8 cellular contexts compared by ENCODE assay signal in genomic region chr9:120714846-120715231, GRCh38. TPM values are rescaled to one million over a fixed set of nuclear protein-coding genes. Genes with fewer than 3 reads are reported as not detected.
DNase-seq lines count a peak whose midpoint lies in the region; ATAC-seq and TF ChIP-seq lines count a peak whose summit lies in the region.

No MANE protein-coding gene starts in this region.

- H4K91ac ChIP-seq in H9 (ENCODE audit: insufficient read length, low read depth, low read length), result no peak overlapping the region

- no peak for ATAC-seq in CD4-positive, alpha-beta T cell (ENCODE audit: poor library complexity)
- ATAC-seq in HG02623 (IDR thresholded peaks at IDR 0.05; ENCODE audit: unreplicated experiment), result no peak

- no peak overlapping the region for H2BK5ac ChIP-seq in H9 (ENCODE audit: insufficient read length, low read length)

- H3K9ac ChIP-seq in H9 (ENCODE audit: extremely low read depth, insufficient read length, low read length), result peak overlapping the region; percentile 36
- peak overlapping the region; percentile 10 for H3K9ac ChIP-seq in iPS-15b (ENCODE audit: low read depth, low read length)

- no peak overlapping the region for H2AFZ ChIP-seq in H9 (ENCODE audit: low read length)

- TF ChIP-seq EP300 in stomach (IDR thresholded peaks at IDR 0.05), result no peak

- peak overlapping the region; percentile 56 for H3K27ac ChIP-seq in CD4-positive, alpha-beta T cell (ENCODE audit: low read depth, low read length)
- H3K27ac ChIP-seq in H9 (ENCODE audit: insufficient read length, low read depth, low read length), result no peak overlapping the region
- H3K27ac ChIP-seq in stomach, result peak overlapping the region; percentile 81 to 95 (median 91)

- H3K27me3 Mint-ChIP-seq in CD4-positive, alpha-beta T cell, result no peaks in the 10 kb centered on the region
- H3K27me3 Mint-ChIP-seq in H9 (ENCODE audit: low read depth), result peaks cover 34% of the 10 kb centered on the region
- H3K27me3 Mint-ChIP-seq in activated CD4-positive, alpha-beta memory T cell treated with anti-CD3 and anti-CD28 coated beads, Interleukin-2, amount 10 ng/mL, durations not matched to agents 7 days and 5 days, result no peaks in the 10 kb centered on the region

- no peak overlapping the region for H2AK5ac ChIP-seq in H9 (ENCODE audit: insufficient read length, low read length)

- no peak overlapping the region for H3K4ac ChIP-seq in H9 (ENCODE audit: low read depth, low read length)

- intact Hi-C loops in CD4-positive, alpha-beta T cell (cut with DNase I, micrococcal nuclease), result loop anchor here (1.0 to 10.0 kb wide), 6 partner anchors 77 to 487 kb away; partner anchors contain the start of genes FBXW2 (in 1 of the 2), PSMD5 (in 1 of the 2) and RAB14 (in 1 of the 2)
- intact Hi-C loops in stomach (cut with DNase I; ENCODE audit: low total_unique reads), result no loop called here

- H3K36me3 ChIP-seq in iPS-15b (ENCODE audit: control insufficient read depth, insufficient read depth, low read length) (no peaks in the 10 kb centered on the region), stomach (no peaks in the 10 kb centered on the region)

- peak overlapping the region; percentile 86 for H3K4me3 Mint-ChIP-seq in CD4-positive, alpha-beta T cell
- peak overlapping the region; percentile 80 to 88 for H3K4me3 Mint-ChIP-seq in H9
- H3K4me3 Mint-ChIP-seq in activated CD4-positive, alpha-beta memory T cell treated with anti-CD3 and anti-CD28 coated beads, Interleukin-2, amount 10 ng/mL, durations not matched to agents 7 days and 5 days, result peak overlapping the region; percentile 80

- H3K4me1 ChIP-seq in H9 (ENCODE audit: insufficient read depth, low read length), result no peaks in the 10 kb centered on the region
- H3K4me1 ChIP-seq in iPS-15b (ENCODE audit: control insufficient read depth, insufficient read depth, low read length), result peaks cover 3% of the 10 kb centered on the region
- peaks cover 31 to 52% (median 41%) of the 10 kb centered on the region in 4 donors for H3K4me1 ChIP-seq in stomach

- H3K23ac ChIP-seq in H9 (ENCODE audit: insufficient read length, low read depth, low read length), result no peak overlapping the region

- H2BK20ac ChIP-seq in H9 (ENCODE audit: low read depth, low read length, poor library complexity, severe bottlenecking), result no peak overlapping the region

- H3K36me3 Mint-ChIP-seq in CD4-positive, alpha-beta T cell (ENCODE audit: low read depth), result no peaks in the 10 kb centered on the region
- H3K36me3 Mint-ChIP-seq in H9 (ENCODE audit: insufficient read depth in 1 of 3, low read depth in 3 of 3), result no peaks in the 10 kb centered on the region
- no peaks in the 10 kb centered on the region for H3K36me3 Mint-ChIP-seq in activated CD4-positive, alpha-beta memory T cell treated with anti-CD3 and anti-CD28 coated beads, Interleukin-2, amount 10 ng/mL, durations not matched to agents 7 days and 5 days (ENCODE audit: low read depth)

- no peak overlapping the region for H4K5ac ChIP-seq in H9 (ENCODE audit: insufficient read length, low read depth, low read length)

- H4K20me1 ChIP-seq in H9 (ENCODE audit: control insufficient read depth, insufficient read depth, insufficient read length), result no peaks in the 10 kb centered on the region

- no peak overlapping the region for H2BK120ac ChIP-seq in H9 (ENCODE audit: low read depth, low read length, poor library complexity, severe bottlenecking)

- no peaks in the 10 kb centered on the region for H3K27me3 ChIP-seq in CD4-positive, alpha-beta T cell (ENCODE audit: control insufficient read depth, insufficient read depth, low read length)
- H3K27me3 ChIP-seq in H9 (ENCODE audit: insufficient read depth, low read length) (peaks cover 13% of the 10 kb centered on the region; the same call in 1 of the 2 replicates), iPS-15b (ENCODE audit: control insufficient read depth, insufficient read depth, low read length) (peaks cover 26% of the 10 kb centered on the region), stomach (no peaks in the 10 kb centered on the region)

- H3T11ph ChIP-seq in H9 (ENCODE audit: low read length), result no peak overlapping the region

- peaks cover 39% of the 10 kb centered on the region for H3K4me1 Mint-ChIP-seq in CD4-positive, alpha-beta T cell (ENCODE audit: low read depth)
- H3K4me1 Mint-ChIP-seq in H9, result peaks cover 14 to 28% of the 10 kb centered on the region in 2 experiments
- H3K4me1 Mint-ChIP-seq in activated CD4-positive, alpha-beta memory T cell treated with anti-CD3 and anti-CD28 coated beads, Interleukin-2, amount 10 ng/mL, durations not matched to agents 7 days and 5 days, result peaks cover 41% of the 10 kb centered on the region

- CTCF ChIA-PET in CD4-positive, alpha-beta T cell (lab: Charles Lee), result interaction anchor here (1.0 to 1.2 kb wide), 2 partner anchors 9 to 95 kb away, joined by 3 to 4 read pairs; no protein-coding TSS in a partner anchor
- CTCF ChIA-PET in activated CD4-positive, alpha-beta memory T cell treated with anti-CD3 and anti-CD28 coated beads, Interleukin-2, amount 10 ng/mL, durations not matched to agents 7 days and 5 days (lab: Charles Lee), result interaction anchor here (1.2 to 1.5 kb wide), 2 partner anchors 14 to 15 kb away, joined by 3 to 4 read pairs; no protein-coding TSS in a partner anchor

- no peak overlapping the region for H4K8ac ChIP-seq in H9 (replicated peaks; ENCODE audit: insufficient read length, low read depth, low read length)

- peaks cover 10% of the 10 kb centered on the region for H3K23me2 ChIP-seq in H9 (ENCODE audit: insufficient read length, low read depth, low read length, poor library complexity, severe bottlenecking)

- H2BK12ac ChIP-seq in H9 (ENCODE audit: insufficient read length, low read depth, low read length), result no peak overlapping the region

- H3K14ac ChIP-seq in H9 (ENCODE audit: insufficient read depth, low read length), result peak overlapping the region; percentile 72

- no peaks in the 10 kb centered on the region for H3K79me2 ChIP-seq in H9 (ENCODE audit: insufficient read depth, low read length)

- TF ChIP-seq POLR2A in stomach (IDR thresholded peaks at IDR 0.05), result no peak

- DNase-seq in CD4-positive, alpha-beta T cell, result no peak
- no peak for DNase-seq in H9
- no peak for DNase-seq in activated CD4-positive, alpha-beta memory T cell treated with anti-CD3 and anti-CD28 coated beads, Interleukin-2, amount 10 ng/mL, durations not matched to agents 7 days and 5 days
- DNase-seq in stomach, result no peak
- no peak for DNase-seq in NCI-H1105 (lab: John Stamatoyannopoulos, UW)
- no peak for DNase-seq in midbrain (lab: John Stamatoyannopoulos, UW)

- H2BK15ac ChIP-seq in H9 (ENCODE audit: low read depth, low read length), result no peak overlapping the region

- POLR2A ChIA-PET in CD4-positive, alpha-beta T cell (lab: Charles Lee), result interaction anchor here (0.6 to 1.3 kb wide), 4 partner anchors 40 to 407 kb away, joined by 3 to 7 read pairs (median 4); partner anchors contain the start of genes FBXW2 and PSMD5
- POLR2A ChIA-PET in activated CD4-positive, alpha-beta memory T cell treated with anti-CD3 and anti-CD28 coated beads, Interleukin-2, amount 10 ng/mL, durations not matched to agents 7 days and 5 days (lab: Charles Lee), result interaction anchor here (0.8 to 1.9 kb wide), 12 partner anchors 11 to 418 kb away, joined by 3 to 10 read pairs (median 3); partner anchors contain the start of genes FBXW2 and PSMD5

- TF ChIP-seq CTCF in CD4-positive, alpha-beta T cell (IDR thresholded peaks at IDR 0.05), result no peak
- TF ChIP-seq CTCF in H9 (conservative IDR thresholded peaks at IDR 0.05), result no peak
- TF ChIP-seq CTCF in stomach (IDR thresholded peaks at IDR 0.05), result no peak

- peak overlapping the region; percentile 56 for H3K27ac Mint-ChIP-seq in CD4-positive, alpha-beta T cell
- no peak overlapping the region for H3K27ac Mint-ChIP-seq in H9
- peak overlapping the region; percentile 54 for H3K27ac Mint-ChIP-seq in activated CD4-positive, alpha-beta memory T cell treated with anti-CD3 and anti-CD28 coated beads, Interleukin-2, amount 10 ng/mL, durations not matched to agents 7 days and 5 days

- peak overlapping the region; percentile 61 for H3K18ac ChIP-seq in H9 (ENCODE audit: insufficient read length, low read depth, low read length)

- WGBS in H9 (ENCODE audit: extremely low coverage, insufficient read length, low lambda C conversion rate), result no CpG with 5 or more reads among the region's 26 CpGs
- WGBS in stomach, 5 donors, result 3 to 11% (median 4%) methylated on average over 3 to 26 of the region's 26 CpGs

- no peaks in the 10 kb centered on the region for H3K9me3 Mint-ChIP-seq in CD4-positive, alpha-beta T cell
- H3K9me3 Mint-ChIP-seq in H9, result no peaks in the 10 kb centered on the region
- no peaks in the 10 kb centered on the region for H3K9me3 Mint-ChIP-seq in activated CD4-positive, alpha-beta memory T cell treated with anti-CD3 and anti-CD28 coated beads, Interleukin-2, amount 10 ng/mL, durations not matched to agents 7 days and 5 days

- peak overlapping the region; percentile 22 for H3K4me2 ChIP-seq in H9 (ENCODE audit: insufficient read depth, insufficient read length, low read length)

- H3K79me1 ChIP-seq in H9 (ENCODE audit: insufficient read depth, low read depth, low read length, poor library complexity, severe bottlenecking), result no peaks in the 10 kb centered on the region

- H3K4me3 ChIP-seq in iPS-15b (ENCODE audit: low read depth, low read length) (peak overlapping the region; percentile 73), stomach (peak overlapping the region; percentile 87 to 95 (median 90))

- H3K9me3 ChIP-seq in CD4-positive, alpha-beta T cell (ENCODE audit: control insufficient read depth, low read length), result no peaks in the 10 kb centered on the region
- H3K9me3 ChIP-seq in H9 (ENCODE audit: control insufficient read depth, low read depth, low read length) (no peaks in the 10 kb centered on the region), iPS-15b (ENCODE audit: control insufficient read depth, insufficient read depth, low read length) (no peaks in the 10 kb centered on the region), stomach (no peaks in the 10 kb centered on the region)

- no peak overlapping the region for H3K56ac ChIP-seq in H9 (ENCODE audit: insufficient read length, low read depth, low read length)

RNA-seq across cellular contexts. Expression of gene MEGF9, which starts 0.6 kb away (rescaled TPM):
- 1 to 10 TPM; 4.0 to 4.5 TPM for total RNA-seq in CD4-positive, alpha-beta T cell
- 0.94 and 0.99 TPM in 2 replicates for total RNA-seq in H9 (2021)
- 10 to 100 TPM; 10.6 TPM for total RNA-seq in activated CD4-positive, alpha-beta memory T cell treated with anti-CD3 and anti-CD28 coated beads, Interleukin-2, amount 10 ng/mL, durations not matched to agents 7 days and 5 days
- 10 to 100 TPM in 4 of 5 donors, 1 to 10 TPM in 1; 4.1 to 26.8 (median 15.8) TPM for total RNA-seq in stomach
- polyA plus RNA-seq in stomach, result 1 to 10 TPM; 3.5 to 4.1 (median 3.7) TPM

Comparison
In these comparisons a context has a peak if more than half of its experiments do, and no peak if none do; other contexts are left out.
1. H3K27ac Mint-ChIP-seq: peak in CD4-positive, alpha-beta T cell (single experiment) and activated CD4-positive, alpha-beta memory T cell treated with anti-CD3 and anti-CD28 coated beads, Interleukin-2, amount 10 ng/mL, durations not matched to agents 7 days and 5 days (single experiment); none in H9 (0 of 3).
2. Peak in every context shown above with its lines, with median percentiles within 50 percentile points of each other: H3K4me3 Mint-ChIP-seq.